13 cellular contexts compared by ENCODE assay signal in genomic region chr16:49639739-49640388, GRCh38.
A peak's percentile ranks its signal among the peaks of the same experiment; 100 is the strongest.
DNase-seq lines count a peak whose midpoint lies in the region; ATAC-seq and TF ChIP-seq lines count a peak whose summit lies in the region.
"Had no signal": no experiment of that assay in that cellular context is flagged by ENCODE, and none has a peak within 500 bp of the region (broad histone marks: within the 10 kb centered on the region; RNA-seq: fewer than 3 reads in every experiment).

No MANE protein-coding gene starts in this region.

- peak; percentile 68 for DNase-seq in DMS 273 (lab: John Stamatoyannopoulos, UW; ENCODE audit: unreplicated experiment)
- DNase-seq in DMS 273 treated with DMSO at 0.1 percent for 48 hours (lab: John Stamatoyannopoulos, UW), result no peak
- DNase-seq in mesothelial cell of epicardium (ENCODE audit: low spot score in 2 of 2, unreplicated experiment in 2 of 2), result no peak
- peak; percentile 80 for DNase-seq in type B pancreatic cell (ENCODE audit: extremely low spot score, unreplicated experiment)
- DNase-seq in HuH-7.5 (ENCODE audit: low spot score), result no peak
- no peak for DNase-seq in A172 (ENCODE audit: low spot score)
- DNase-seq: activated B cell treated with CpG ODN at 0.5 μM for 24 hours; NK-92 treated with Interleukin-12 subunit alpha and Interleukin-12 subunit beta, amount 100 ng/mL, for 24 hours had no signal

- H3K4me3 Mint-ChIP-seq in mesothelial cell of epicardium, result no peak overlapping the region
- H3K4me3 Mint-ChIP-seq in type B pancreatic cell, result peak overlapping the region; percentile 7
- H3K4me3 Mint-ChIP-seq: activated B cell treated with CpG ODN at 0.5 μM for 24 hours; central memory CD8-positive, alpha-beta T cell had no signal

- H3K36me3 Mint-ChIP-seq in mesothelial cell of epicardium (peaks cover 22% of the 10 kb centered on the region), type B pancreatic cell (peaks cover 15% of the 10 kb centered on the region)

- H3K27me3 ChIP-seq in esophagus (ENCODE audit: control insufficient read depth in 1 of 2, insufficient read depth in 2 of 2, low read length in 2 of 2), result no peaks in the 10 kb centered on the region

- H3K27ac Mint-ChIP-seq in mesothelial cell of epicardium, result peak overlapping the region; percentile 25
- H3K27ac Mint-ChIP-seq in type B pancreatic cell, result peak overlapping the region; percentile 30
- H3K27ac Mint-ChIP-seq: activated B cell treated with CpG ODN at 0.5 μM for 24 hours had no signal

- H3K9me3 Mint-ChIP-seq in mesothelial cell of epicardium (no peaks in the 10 kb centered on the region), type B pancreatic cell (no peaks in the 10 kb centered on the region)
- H3K9me3 Mint-ChIP-seq: activated B cell treated with CpG ODN at 0.5 μM for 24 hours; central memory CD8-positive, alpha-beta T cell had no signal

- H3K4me1 Mint-ChIP-seq in mesothelial cell of epicardium (peaks cover 27% of the 10 kb centered on the region), type B pancreatic cell (ENCODE audit: unreplicated experiment) (peaks cover 53% of the 10 kb centered on the region)
- H3K4me1 Mint-ChIP-seq: central memory CD8-positive, alpha-beta T cell had no signal

- TF ChIP-seq CTCF in mesothelial cell of epicardium (IDR thresholded peaks at IDR 0.05; ENCODE audit: unreplicated experiment) (no peak), type B pancreatic cell (conservative IDR thresholded peaks at IDR 0.05) (no peak)

- H3K4me1 ChIP-seq in esophagus (ENCODE audit: control insufficient read depth in 2 of 2, insufficient read depth in 2 of 2, low read length in 1 of 2), result peaks cover 0 to 4% of the 10 kb centered on the region in 2 donors

- H3K36me3 ChIP-seq in esophagus (ENCODE audit: control insufficient read depth in 2 of 2, insufficient read depth in 2 of 2, low read length in 1 of 2), result no peaks in the 10 kb centered on the region

- H3K27me3 Mint-ChIP-seq in mesothelial cell of epicardium (ENCODE audit: low read depth), result no peaks in the 10 kb centered on the region
- H3K27me3 Mint-ChIP-seq in type B pancreatic cell, result peaks cover 6% of the 10 kb centered on the region

- H3K4me3 ChIP-seq in esophagus (ENCODE audit: low read depth in 1 of 2, low read length in 2 of 2), result no peak overlapping the region
- H3K4me3 ChIP-seq: K562 had no signal

- 23 to 33% methylated on average over 21 of the region's 21 CpGs for WGBS in esophagus, 2 donors

- peak overlapping the region; percentile 6 to 27 for H3K27ac ChIP-seq in esophagus (ENCODE audit: low read depth in 2 of 2, low read length in 1 of 2)
- H3K27ac ChIP-seq: 22Rv1 had no signal

- no peak for ATAC-seq in GM21526 (IDR thresholded peaks at IDR 0.05; ENCODE audit: low FRiP score, unreplicated experiment)
- ATAC-seq: K562 had no signal

- H3K9me3 ChIP-seq in esophagus (ENCODE audit: control insufficient read depth in 2 of 2, insufficient read depth in 1 of 2, low read depth in 1 of 2, low read length in 1 of 2), result no peaks in the 10 kb centered on the region

Comparison
In these comparisons a context has a peak if more than half of its experiments do, and no peak if none do; other contexts are left out.
1. DNase-seq: peak in DMS 273 (single experiment) and type B pancreatic cell (single experiment); none in DMS 273 treated with DMSO at 0.1 percent for 48 hours (single experiment), mesothelial cell of epicardium (0 of 2), HuH-7.5 (single experiment) and A172 (single experiment).